21 cellular contexts compared by ENCODE assay signal in the genomic region with DNA sequence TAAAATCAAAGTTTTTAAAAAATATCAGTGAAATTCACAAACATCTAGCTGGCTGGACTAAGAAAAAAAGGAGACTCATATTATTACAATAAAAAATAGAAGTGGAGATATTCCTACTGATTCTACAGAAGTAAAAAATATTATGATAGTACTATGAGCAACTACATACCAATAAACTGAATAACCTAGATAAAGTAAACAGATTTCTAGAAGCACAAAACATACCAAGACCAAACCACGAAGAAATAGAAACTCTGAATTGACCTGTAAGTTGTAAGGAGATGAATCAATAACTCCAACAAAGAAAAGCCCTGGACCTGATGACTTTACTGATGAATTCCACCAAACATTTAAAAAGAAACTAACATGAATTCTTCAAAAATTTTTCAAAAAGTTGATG.
DNase-seq lines count a peak whose midpoint lies in the region; ATAC-seq, FAIRE-seq and TF ChIP-seq lines count a peak whose summit lies in the region.
"Had no signal": no experiment of that assay in that cellular context is flagged by ENCODE, and none has a peak within 500 bp of the region (broad histone marks: within the 10 kb centered on the region; RNA-seq: fewer than 3 reads in every experiment).

No MANE protein-coding gene starts in this region.

- H3K79me2 ChIP-seq in SK-N-SH (ENCODE audit: insufficient read depth) = no peaks in the 10 kb centered on the region
- H3K79me2 ChIP-seq in mesendoderm (ENCODE audit: control insufficient read depth, insufficient read depth, low read length) = no peaks in the 10 kb centered on the region

- TF ChIP-seq RAD21 in SK-N-SH (IDR thresholded peaks at IDR 0.05; ENCODE audit: low read length) = no peak

- H2BK15ac ChIP-seq in mesendoderm (replicated peaks; ENCODE audit: low read depth) = no peak overlapping the region

- no peak overlapping the region for H4K8ac ChIP-seq in mesendoderm (ENCODE audit: low read depth, low read length)

- no peak overlapping the region for H3K18ac ChIP-seq in mesendoderm (ENCODE audit: low read length)

- CTCF ChIA-PET in SK-N-SH (lab: Yijun Ruan, JAX) = no interaction called here

- H3K56ac ChIP-seq in mesendoderm (ENCODE audit: low read length) = no peak overlapping the region

- no peaks in the 10 kb centered on the region for H3F3A ChIP-seq in SK-N-SH (replicated peaks; ENCODE audit: insufficient read depth)

- DNase-seq in SK-N-SH = no peak
- peak; percentile 1 for DNase-seq in bronchial epithelial cell (ENCODE audit: low read depth)
- DNase-seq in frontal cortex (ENCODE audit: low spot score in 2 of 2) = no peak
- DNase-seq in nucleus accumbens (lab: John Stamatoyannopoulos, UW) = no peak
- DNase-seq in coronary artery (ENCODE audit: low spot score) = no peak
- no peak for DNase-seq in CD1c-positive myeloid dendritic cell (ENCODE audit: extremely low spot score)
- no peak for DNase-seq in mesendoderm
- DNase-seq: CD4-positive, alpha-beta memory T cell; DMS153; GM23248; KBM-7; MV-4-11; NCI-H1694 treated with DMSO at 0.1 percent for 48 hours; NCI-H2107; NCI-H345; NCI-H526; SJCRH30 had no signal

- TF ChIP-seq EP300 in SK-N-SH (IDR thresholded peaks at IDR 0.05; ENCODE audit: borderline replicate concordance in 1 of 2, low read depth in 1 of 2, low read length in 1 of 2) = no peak

- no peak overlapping the region for H3K4me2 ChIP-seq in SK-N-SH
- H3K4me2 ChIP-seq in mesendoderm (ENCODE audit: low read length) = no peak overlapping the region

- POLR2A ChIA-PET in SK-N-SH (lab: Yijun Ruan, JAX) = no interaction called here

- no peak overlapping the region for H3K23ac ChIP-seq in mesendoderm (ENCODE audit: low read length)

- no peaks in the 10 kb centered on the region for H3K9me2 ChIP-seq in SK-N-SH

- no peaks in the 10 kb centered on the region for H4K20me1 ChIP-seq in SK-N-SH (ENCODE audit: insufficient read depth)

- H2AFZ ChIP-seq in SK-N-SH (ENCODE audit: low read depth) = peak overlapping the region; percentile 38; the same call in 1 of the 2 replicates
- H2AFZ ChIP-seq: GM23248 had no signal

- no peaks in the 10 kb centered on the region; a peak in 1 of 4 replicates for H3K4me1 ChIP-seq in SK-N-SH (ENCODE audit: control insufficient read depth in 1 of 2, insufficient read depth in 2 of 2, low read depth in 1 of 2, low read length in 1 of 2)
- H3K4me1 ChIP-seq in mesendoderm (ENCODE audit: control insufficient read depth, low read depth, low read length) = no peaks in the 10 kb centered on the region
- H3K4me1 ChIP-seq: HAP-1, SJCRH30 had no signal

- no peak overlapping the region for H3K27ac ChIP-seq in SK-N-SH (ENCODE audit: low read depth in 2 of 2, low read length in 1 of 2)
- H3K27ac ChIP-seq in coronary artery = no peak overlapping the region
- no peak overlapping the region for H3K27ac ChIP-seq in mesendoderm (ENCODE audit: low read depth, low read length)
- H3K27ac ChIP-seq: 22Rv1, GM23248, SJCRH30 had no signal

- H3K4me3 ChIP-seq in SK-N-SH (ENCODE audit: low read depth in 2 of 2, low read length in 1 of 2) (no peak overlapping the region), bronchial epithelial cell (ENCODE audit: low read depth, low read length) (no peak overlapping the region), coronary artery (no peak overlapping the region), mesendoderm (ENCODE audit: low read length) (no peak overlapping the region)
- H3K4me3 ChIP-seq: GM12878, GM23248, HAP-1, SJCRH30 had no signal

- TF ChIP-seq CTCF in SK-N-SH (IDR thresholded peaks at IDR 0.05) (no peak), bronchial epithelial cell (IDR thresholded peaks at IDR 0.05; ENCODE audit: insufficient read depth, low read length, severe bottlenecking) (no peak), coronary artery (IDR thresholded peaks at IDR 0.05) (no peak)

- H3K36me3 ChIP-seq in SK-N-SH (replicated peaks in 1 of 2; ENCODE audit: control insufficient read depth in 1 of 2, insufficient read depth in 2 of 2, low read length in 1 of 2) (no peaks in the 10 kb centered on the region), bronchial epithelial cell (ENCODE audit: control insufficient read depth, insufficient read depth, low read length) (no peaks in the 10 kb centered on the region), mesendoderm (ENCODE audit: control insufficient read depth, insufficient read depth, low read length) (no peaks in the 10 kb centered on the region)
- H3K36me3 ChIP-seq: HAP-1, SJCRH30 had no signal

- H4K5ac ChIP-seq in mesendoderm (ENCODE audit: low read length) = no peak overlapping the region

- H2AK5ac ChIP-seq in mesendoderm (ENCODE audit: low read length) = no peak overlapping the region

- ATAC-seq in SK-N-SH treated with all-trans-retinoic acid at 6 μM for 48 hours = no peak
- ATAC-seq: GM12878 had no signal

- no peak overlapping the region for H3K4ac ChIP-seq in mesendoderm (ENCODE audit: low read depth, low read length)

- no peaks in the 10 kb centered on the region for H3K79me1 ChIP-seq in mesendoderm (ENCODE audit: low read length)

- WGBS in SK-N-SH (ENCODE audit: low lambda C conversion rate) = 10% methylated on average over 1 of the region's 1 CpG
- WGBS in mesendoderm (ENCODE audit: extremely low coverage, insufficient coverage, low lambda C conversion rate) = no CpG with 5 or more reads among the region's 1 CpG

- no peaks in the 10 kb centered on the region for H3K27me3 ChIP-seq in SK-N-SH (ENCODE audit: insufficient read depth)
- H3K27me3 ChIP-seq in bronchial epithelial cell (ENCODE audit: control insufficient read depth, insufficient read depth, low read length) = no peaks in the 10 kb centered on the region
- no peaks in the 10 kb centered on the region for H3K27me3 ChIP-seq in mesendoderm (ENCODE audit: insufficient read depth, low read length, poor library complexity)
- H3K27me3 ChIP-seq: SJCRH30 had no signal

- H3K9me3 ChIP-seq in SK-N-SH = no peaks in the 10 kb centered on the region
- H3K9me3 ChIP-seq: HAP-1 had no signal

- H2BK120ac ChIP-seq in mesendoderm (ENCODE audit: low read depth, low read length) = no peak overlapping the region

- no peak for FAIRE-seq in bronchial epithelial cell (lab: Jason Lieb, UNC)
- peak; percentile 74 for FAIRE-seq in frontal cortex (lab: Jason Lieb, UNC)
- FAIRE-seq: GM12878 had no signal

- H3K9ac ChIP-seq in SK-N-SH (no peak overlapping the region), mesendoderm (ENCODE audit: low read length) (no peak overlapping the region)
- H3K9ac ChIP-seq: GM23248 had no signal

- no peak overlapping the region for H2BK5ac ChIP-seq in mesendoderm (ENCODE audit: low read length)

TF ChIP-seq in SK-N-SH, 30 proteins besides CTCF, POLR2A, EP300 and RAD21 (continues in another document):
- TF ChIP-seq SIN3A (IDR thresholded peaks at IDR 0.05; ENCODE audit: borderline replicate concordance, low read depth, low read length) (no peak), CHD2 (IDR thresholded peaks at IDR 0.05; ENCODE audit: low read length, partially characterized antibody) (no peak), POLR2AphosphoS5 (IDR thresholded peaks at IDR 0.05; ENCODE audit: low read depth, low read length) (no peak)

TF ChIP-seq in SK-N-SH treated with all-trans-retinoic acid at 6 μM for 48 hours, 23 proteins besides CTCF, POLR2A, EP300 and RAD21 (continues in another document):
- no peak for TF ChIP-seq ZFP30 (CRISPR knock-in tag; IDR thresholded peaks at IDR 0.05)
- no peak for TF ChIP-seq CSDC2 (CRISPR knock-in tag; IDR thresholded peaks at IDR 0.05)
- TF ChIP-seq, protein P1, sequence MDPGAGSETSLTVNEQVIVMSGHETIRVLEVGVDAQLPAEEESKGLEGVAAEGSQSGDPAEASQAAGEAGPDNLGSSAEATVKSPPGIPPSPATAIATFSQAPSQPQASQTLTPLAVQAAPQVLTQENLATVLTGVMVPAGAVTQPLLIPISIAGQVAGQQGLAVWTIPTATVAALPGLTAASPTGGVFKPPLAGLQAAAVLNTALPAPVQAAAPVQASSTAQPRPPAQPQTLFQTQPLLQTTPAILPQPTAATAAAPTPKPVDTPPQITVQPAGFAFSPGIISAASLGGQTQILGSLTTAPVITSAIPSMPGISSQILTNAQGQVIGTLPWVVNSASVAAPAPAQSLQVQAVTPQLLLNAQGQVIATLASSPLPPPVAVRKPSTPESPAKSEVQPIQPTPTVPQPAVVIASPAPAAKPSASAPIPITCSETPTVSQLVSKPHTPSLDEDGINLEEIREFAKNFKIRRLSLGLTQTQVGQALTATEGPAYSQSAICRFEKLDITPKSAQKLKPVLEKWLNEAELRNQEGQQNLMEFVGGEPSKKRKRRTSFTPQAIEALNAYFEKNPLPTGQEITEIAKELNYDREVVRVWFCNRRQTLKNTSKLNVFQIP (CRISPR knock-in tag; IDR thresholded peaks at IDR 0.05; ENCODE audit: borderline replicate concordance, low read depth) = no peak
- TF ChIP-seq ZNF565 (CRISPR knock-in tag; conservative IDR thresholded peaks at IDR 0.05; ENCODE audit: low read depth) = no peak
- TF ChIP-seq ZFP3 (CRISPR knock-in tag; IDR thresholded peaks at IDR 0.05) = no peak
- TF ChIP-seq ESRRG (CRISPR knock-in tag; IDR thresholded peaks at IDR 0.05) = no peak
- TF ChIP-seq, protein P2, sequence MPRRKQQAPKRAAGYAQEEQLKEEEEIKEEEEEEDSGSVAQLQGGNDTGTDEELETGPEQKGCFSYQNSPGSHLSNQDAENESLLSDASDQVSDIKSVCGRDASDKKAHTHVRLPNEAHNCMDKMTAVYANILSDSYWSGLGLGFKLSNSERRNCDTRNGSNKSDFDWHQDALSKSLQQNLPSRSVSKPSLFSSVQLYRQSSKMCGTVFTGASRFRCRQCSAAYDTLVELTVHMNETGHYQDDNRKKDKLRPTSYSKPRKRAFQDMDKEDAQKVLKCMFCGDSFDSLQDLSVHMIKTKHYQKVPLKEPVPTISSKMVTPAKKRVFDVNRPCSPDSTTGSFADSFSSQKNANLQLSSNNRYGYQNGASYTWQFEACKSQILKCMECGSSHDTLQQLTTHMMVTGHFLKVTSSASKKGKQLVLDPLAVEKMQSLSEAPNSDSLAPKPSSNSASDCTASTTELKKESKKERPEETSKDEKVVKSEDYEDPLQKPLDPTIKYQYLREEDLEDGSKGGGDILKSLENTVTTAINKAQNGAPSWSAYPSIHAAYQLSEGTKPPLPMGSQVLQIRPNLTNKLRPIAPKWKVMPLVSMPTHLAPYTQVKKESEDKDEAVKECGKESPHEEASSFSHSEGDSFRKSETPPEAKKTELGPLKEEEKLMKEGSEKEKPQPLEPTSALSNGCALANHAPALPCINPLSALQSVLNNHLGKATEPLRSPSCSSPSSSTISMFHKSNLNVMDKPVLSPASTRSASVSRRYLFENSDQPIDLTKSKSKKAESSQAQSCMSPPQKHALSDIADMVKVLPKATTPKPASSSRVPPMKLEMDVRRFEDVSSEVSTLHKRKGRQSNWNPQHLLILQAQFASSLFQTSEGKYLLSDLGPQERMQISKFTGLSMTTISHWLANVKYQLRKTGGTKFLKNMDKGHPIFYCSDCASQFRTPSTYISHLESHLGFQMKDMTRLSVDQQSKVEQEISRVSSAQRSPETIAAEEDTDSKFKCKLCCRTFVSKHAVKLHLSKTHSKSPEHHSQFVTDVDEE (CRISPR knock-in tag; IDR thresholded peaks at IDR 0.05) = no peak
- no peak for TF ChIP-seq SNAI2 (CRISPR knock-in tag; IDR thresholded peaks at IDR 0.05)
- TF ChIP-seq BACH2 (CRISPR knock-in tag; IDR thresholded peaks at IDR 0.05; ENCODE audit: borderline replicate concordance) = no peak
- TF ChIP-seq RARB (CRISPR knock-in tag; IDR thresholded peaks at IDR 0.05) = no peak
- TF ChIP-seq GLIS3 (CRISPR knock-in tag; IDR thresholded peaks at IDR 0.05) = no peak
- TF ChIP-seq OSR1 (CRISPR knock-in tag; IDR thresholded peaks at IDR 0.05) = no peak
